ENCODE assay signal across 9 cellular contexts in the genomic region with DNA sequence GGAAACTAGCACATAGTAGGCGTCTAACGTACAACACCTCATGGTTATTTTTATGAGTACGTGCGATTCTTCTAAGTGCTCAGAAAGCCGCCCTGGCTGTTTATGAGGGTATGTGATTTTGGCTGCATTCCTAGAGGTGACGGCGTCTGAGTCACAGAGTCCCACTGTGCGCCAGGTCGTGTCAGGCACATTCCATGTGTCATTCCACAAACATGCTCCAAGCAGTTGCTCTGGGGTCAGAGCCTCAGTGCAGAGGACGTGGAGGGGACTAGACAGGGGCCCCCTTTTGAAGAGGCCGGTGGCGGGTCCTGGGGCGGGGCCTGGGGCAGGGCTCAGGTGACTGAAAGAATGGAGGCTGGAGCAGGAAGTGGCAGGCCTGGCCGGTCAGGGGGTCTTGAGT. TPM values are rescaled to one million over a fixed set of nuclear protein-coding genes. Genes with fewer than 3 reads are reported as not detected.
DNase-seq lines count a peak whose midpoint lies in the region; ATAC-seq and TF ChIP-seq lines count a peak whose summit lies in the region.
"Had no signal": no experiment of that assay in that cellular context is flagged by ENCODE, and none has a peak within 500 bp of the region (broad histone marks: within the 10 kb centered on the region; RNA-seq: fewer than 3 reads in every experiment).

No MANE protein-coding gene starts in this region.

- H3K9ac ChIP-seq in HCT116 (ENCODE audit: low read length) = peak overlapping the region; percentile 52
- no peak overlapping the region for H3K9ac ChIP-seq in adipocyte (ENCODE audit: low read length)

- DNase-seq in HCT116 (ENCODE audit: low read depth, low spot score) = peak; percentile 92
- peak; percentile 93 for DNase-seq in adipocyte (ENCODE audit: low read depth)
- no peak for DNase-seq in heart right ventricle
- peak; percentile 75 for DNase-seq in stromal cell of bone marrow (ENCODE audit: low read depth)
- no peak for DNase-seq in GF-D8 (lab: John Stamatoyannopoulos, UW)
- no peak for DNase-seq in SHP77 (lab: John Stamatoyannopoulos, UW)
- no peak for DNase-seq in activated CD4-positive, alpha-beta T cell treated with anti-CD3 and anti-CD28 coated beads for 4 hours
- DNase-seq: T-helper 17 cell had no signal

- BruUV-seq in HCT116 (replicated peaks; lab: Mats Ljungman, UMichigan) = no TSS peak

- H3K4me2 ChIP-seq in HCT116 (ENCODE audit: low read length) = peak overlapping the region; percentile 68

- no peak overlapping the region for H2AFZ ChIP-seq in HCT116 (ENCODE audit: low read depth, low read length, poor library complexity, severe bottlenecking)

- H3K27me3 ChIP-seq in HCT116 (ENCODE audit: insufficient read depth, low read length) (no peaks in the 10 kb centered on the region), adipocyte (replicated peaks; ENCODE audit: control insufficient read depth, insufficient read depth, low read length) (no peaks in the 10 kb centered on the region), heart right ventricle (no peaks in the 10 kb centered on the region)

- POLR2A ChIA-PET in HCT116 (lab: Charles Lee) = no interaction called here

- TF ChIP-seq RAD21 in HCT116 (IDR thresholded peaks at IDR 0.05; ENCODE audit: low read depth) = no peak

- H3K4me1 ChIP-seq in HCT116 (ENCODE audit: control insufficient read depth in 1 of 2, insufficient read depth in 2 of 2, low read length in 2 of 2) = peaks cover 30 to 60% of the 10 kb centered on the region in 2 experiments
- peaks cover 33% of the 10 kb centered on the region for H3K4me1 ChIP-seq in adipocyte (ENCODE audit: control insufficient read depth, insufficient read depth, low read length)
- H3K4me1 ChIP-seq in heart right ventricle = peaks cover 0 to 18% (median 0%) of the 10 kb centered on the region in 9 donors

- no peak for TF ChIP-seq POLR2A in HCT116 (IDR thresholded peaks at IDR 0.05; ENCODE audit: borderline replicate concordance, extremely low read depth, insufficient read depth, insufficient read length)

- H3K9me3 ChIP-seq in HCT116 (ENCODE audit: control insufficient read depth in 1 of 2, insufficient read depth in 1 of 2, low read depth in 1 of 2, low read length in 2 of 2) (no peaks in the 10 kb centered on the region), adipocyte (ENCODE audit: control insufficient read depth, low read length) (no peaks in the 10 kb centered on the region), heart right ventricle (no peaks in the 10 kb centered on the region)

- no peak for TF ChIP-seq CTCF in HCT116 (IDR thresholded peaks at IDR 0.05 in 2 of 3, conservative IDR thresholded peaks at IDR 0.05 in 1 of 3; ENCODE audit: borderline replicate concordance in 1 of 3, insufficient read depth in 1 of 3, low read depth in 2 of 3, low read length in 2 of 3)
- no peak for TF ChIP-seq CTCF in heart right ventricle (IDR thresholded peaks at IDR 0.05)

- ATAC-seq in HCT116 = peak; percentile 93
- peak in 6 of 8 donors; percentile 54 to 76 (median 64) for ATAC-seq in heart right ventricle
- no peak for ATAC-seq in GM21737 (IDR thresholded peaks at IDR 0.05; ENCODE audit: unreplicated experiment)
- ATAC-seq: T-helper 17 cell had no signal

- CTCF ChIA-PET in HCT116 (lab: Charles Lee) = no interaction called here

- H3K9me2 ChIP-seq in HCT116 (ENCODE audit: insufficient read depth) = no peaks in the 10 kb centered on the region

- peak overlapping the region in 1 of 2 experiments; percentile 27; a peak in 2 of 4 replicates for H3K4me3 ChIP-seq in HCT116 (replicated peaks in 1 of 2; ENCODE audit: low read depth in 1 of 2, low read length in 2 of 2)
- no peak overlapping the region for H3K4me3 ChIP-seq in adipocyte (ENCODE audit: low read length)
- no peak overlapping the region for H3K4me3 ChIP-seq in heart right ventricle

- H3K79me2 ChIP-seq in HCT116 (ENCODE audit: insufficient read depth, low read length) = no peaks in the 10 kb centered on the region; the same call in 1 of the 2 replicates

- no peaks in the 10 kb centered on the region for H4K20me1 ChIP-seq in HCT116 (ENCODE audit: insufficient read depth)

- WGBS in heart right ventricle, 2 donors = 70 to 84% methylated on average over 14 of the region's 14 CpGs

- RAD21 ChIA-PET in HCT116 (lab: Charles Lee; ENCODE audit: low non-redundant PET in 1 of 2, low total read pairs in 2 of 2, uncharacterized antibody in 2 of 2, unreplicated experiment in 2 of 2) = interaction anchor here in 1 of 2 experiments (0.6 kb wide), 1 partner anchor 270 kb away, joined by 3 read pairs; no protein-coding TSS in a partner anchor

- peak overlapping the region; percentile 35 for H3K27ac ChIP-seq in HCT116 (ENCODE audit: low read depth, low read length)
- no peak overlapping the region for H3K27ac ChIP-seq in heart right ventricle

- intact Hi-C loops in HCT116 (cut with micrococcal nuclease) (loop anchor here (5.0 to 10.0 kb wide), 2 partner anchors 52 to 765 kb away; partner anchors contain the start of gene NEK6), heart right ventricle (cut with DNase I) (no loop called here)

- H3K36me3 ChIP-seq in HCT116 (ENCODE audit: control insufficient read depth in 1 of 2, insufficient read depth in 2 of 2, low read length in 2 of 2) (no peaks in the 10 kb centered on the region; a peak in 1 of 4 replicates), adipocyte (ENCODE audit: control insufficient read depth, insufficient read depth, low read length, severe bottlenecking) (peaks cover 65% of the 10 kb centered on the region), heart right ventricle (peaks cover 0 to 67% (median 0%) of the 10 kb centered on the region in 9 donors)

TF ChIP-seq in HCT116, 20 proteins besides CTCF, POLR2A, EP300 and RAD21 (continues in another document):
- TF ChIP-seq POLR2AphosphoS5 (IDR thresholded peaks at IDR 0.05; ENCODE audit: low read depth, low read length) = peak; percentile 87
- TF ChIP-seq SRF (IDR thresholded peaks at IDR 0.05; ENCODE audit: low read depth) = no peak
- TF ChIP-seq EZH2phosphoT487 (IDR thresholded peaks at IDR 0.05; ENCODE audit: borderline replicate concordance) = no peak
- TF ChIP-seq SP1 (IDR thresholded peaks at IDR 0.05; ENCODE audit: low read depth) = no peak
- no peak for TF ChIP-seq CEBPB (IDR thresholded peaks at IDR 0.05; ENCODE audit: low read depth)
- no peak for TF ChIP-seq SIN3A (IDR thresholded peaks at IDR 0.05; ENCODE audit: low read depth)
- TF ChIP-seq FOSL1 (IDR thresholded peaks at IDR 0.05; ENCODE audit: low read depth) = no peak
- no peak for TF ChIP-seq EZH2 (IDR thresholded peaks at IDR 0.05)
- TF ChIP-seq, protein P1, sequence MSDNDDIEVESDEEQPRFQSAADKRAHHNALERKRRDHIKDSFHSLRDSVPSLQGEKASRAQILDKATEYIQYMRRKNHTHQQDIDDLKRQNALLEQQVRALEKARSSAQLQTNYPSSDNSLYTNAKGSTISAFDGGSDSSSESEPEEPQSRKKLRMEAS (IDR thresholded peaks at IDR 0.05) = no peak
- TF ChIP-seq CBX3 (IDR thresholded peaks at IDR 0.05; ENCODE audit: low read depth) = no peak
- no peak for TF ChIP-seq JUND (IDR thresholded peaks at IDR 0.05)
- TF ChIP-seq ZBTB33 (IDR thresholded peaks at IDR 0.05; ENCODE audit: extremely low read depth, insufficient replicate concordance, low read length) = peak; percentile 82
- peak; percentile 57 for TF ChIP-seq YY1 (IDR thresholded peaks at IDR 0.05; ENCODE audit: extremely low read depth, insufficient replicate concordance, low read depth, low read length)
- TF ChIP-seq ZFX (IDR thresholded peaks at IDR 0.05) = no peak
- no peak for TF ChIP-seq ZNF274 (IDR thresholded peaks at IDR 0.05; ENCODE audit: low read depth, low read length)
- TF ChIP-seq TCF7L2 (IDR thresholded peaks at IDR 0.05; ENCODE audit: borderline replicate concordance, extremely low read depth, insufficient read depth, insufficient read length) = peak; percentile 96
- TF ChIP-seq ATF3 (IDR thresholded peaks at IDR 0.05) = no peak
- no peak for TF ChIP-seq EGR1 (IDR thresholded peaks at IDR 0.05; ENCODE audit: low read depth)
- no peak for TF ChIP-seq ELF1 (IDR thresholded peaks at IDR 0.05; ENCODE audit: borderline replicate concordance, low read depth)

RNA-seq across cellular contexts. Expression of gene NEK6, which starts 51.9 kb away (rescaled TPM):
- total RNA-seq in HCT116 (2021; ENCODE audit: unreplicated experiment) = 40.8 TPM
- polyA plus RNA-seq in HCT116 (2012) = 55.8 and 65.2 TPM in 2 replicates
- 10 to 100 TPM in 4 of 10 donors, 1 to 10 TPM in 6; 4.6 to 22.4 (median 7.9) TPM for total RNA-seq in heart right ventricle
- polyA plus RNA-seq in heart right ventricle = 1 to 10 TPM; 1.9 to 2.1 TPM

Comparison
In these comparisons a context has a peak if more than half of its experiments do, and no peak if none do; other contexts are left out.
1. DNase-seq: peak in HCT116 (single experiment), adipocyte (single experiment) and stromal cell of bone marrow (single experiment); none in heart right ventricle (0 of 2), GF-D8 (single experiment), SHP77 (0 of 2) and activated CD4-positive, alpha-beta T cell treated with anti-CD3 and anti-CD28 coated beads for 4 hours (0 of 2).